25 cellular contexts compared by ENCODE assay signal in the genomic region with DNA sequence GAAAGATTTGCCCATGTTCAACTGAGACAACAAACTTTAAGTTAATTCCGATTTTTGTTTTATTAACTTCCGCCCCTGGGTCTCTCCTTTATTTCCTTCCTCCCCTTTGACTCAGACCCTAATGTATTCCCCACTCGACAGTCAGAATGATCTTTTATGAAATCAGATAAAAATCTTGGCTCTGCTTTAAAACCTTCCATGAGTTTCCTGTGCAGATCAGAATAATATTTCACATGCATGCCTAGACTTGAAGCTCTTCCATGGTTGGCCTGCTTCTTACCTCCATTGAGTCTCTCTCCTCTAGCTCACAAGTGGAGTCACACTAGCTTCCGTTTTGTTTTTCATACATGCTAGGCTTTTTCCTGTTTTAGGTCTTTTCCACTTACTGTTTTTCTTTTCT.
"Had no signal": no experiment of that assay in that cellular context is flagged by ENCODE, and none has a peak within 500 bp of the region (broad histone marks: within the 10 kb centered on the region; RNA-seq: fewer than 3 reads in every experiment).

No MANE protein-coding gene starts in this region.

- DNase-seq: hypothalamus; immature natural killer cell; kidney; left colon; left lung; lower lobe of right lung; mesendoderm; naive B cell; natural killer cell; nephron progenitor cell; ovary; right lobe of liver; stimulated activated CD4-positive, alpha-beta T cell treated with anti-CD3 and anti-CD28 coated beads, Interleukin-1b, Interleukin-23, amount 100 ng/mL, for 48 hours; stimulated activated CD4-positive, alpha-beta T cell treated with anti-CD3 and anti-CD28 coated beads, Interleukin-2, amount 100 ng/mL, for 48 hours; stimulated activated CD4-positive, alpha-beta T cell treated with anti-CD3 and anti-CD28 coated beads, Interleukin-4, amount 100 ng/mL, for 4 hours; stimulated activated CD8-positive, alpha-beta memory T cell treated with anti-CD3 and anti-CD28 coated beads, Interleukin-4, amount 100 ng/mL, for 48 hours; stimulated activated naive CD4-positive, alpha-beta T cell treated with Interleukin-2 at 50 U/mL for 16 hours; stimulated activated naive CD8-positive, alpha-beta T cell treated with anti-CD3 and anti-CD28 coated beads, Interleukin-15, amount 100 ng/mL, for 72 hours; substantia nigra; uterus had no signal

- H3K9ac ChIP-seq: neural progenitor cell had no signal

- FAIRE-seq: islet of Langerhans had no signal

- H3K27ac ChIP-seq: left lung, lower lobe of right lung, neural progenitor cell, ovary, right atrium auricular region, right lobe of liver, tibial nerve, uterus had no signal

- H2AFZ ChIP-seq: neural progenitor cell had no signal

- H3K36me3 ChIP-seq: left lung, lower lobe of right lung, neural progenitor cell, ovary, right atrium auricular region, right lobe of liver, tibial nerve, uterus had no signal

- H3K27me3 ChIP-seq: left lung, neural progenitor cell, ovary, right atrium auricular region, right lobe of liver, tibial nerve, uterus had no signal

- H3K4me1 ChIP-seq: left lung, lower lobe of right lung, neural progenitor cell, right atrium auricular region, right lobe of liver, tibial nerve, uterus had no signal

- H3K4me2 ChIP-seq: neural progenitor cell, smooth muscle cell had no signal

- H3K4me3 ChIP-seq: left lung, lower lobe of right lung, neural progenitor cell, ovary, right atrium auricular region, right lobe of liver, smooth muscle cell, tibial nerve, uterus had no signal

- H3K9me3 ChIP-seq: lower lobe of right lung, ovary, right atrium auricular region, right lobe of liver, tibial nerve, uterus had no signal
